5 cellular contexts compared by ENCODE assay signal in the genomic region with DNA sequence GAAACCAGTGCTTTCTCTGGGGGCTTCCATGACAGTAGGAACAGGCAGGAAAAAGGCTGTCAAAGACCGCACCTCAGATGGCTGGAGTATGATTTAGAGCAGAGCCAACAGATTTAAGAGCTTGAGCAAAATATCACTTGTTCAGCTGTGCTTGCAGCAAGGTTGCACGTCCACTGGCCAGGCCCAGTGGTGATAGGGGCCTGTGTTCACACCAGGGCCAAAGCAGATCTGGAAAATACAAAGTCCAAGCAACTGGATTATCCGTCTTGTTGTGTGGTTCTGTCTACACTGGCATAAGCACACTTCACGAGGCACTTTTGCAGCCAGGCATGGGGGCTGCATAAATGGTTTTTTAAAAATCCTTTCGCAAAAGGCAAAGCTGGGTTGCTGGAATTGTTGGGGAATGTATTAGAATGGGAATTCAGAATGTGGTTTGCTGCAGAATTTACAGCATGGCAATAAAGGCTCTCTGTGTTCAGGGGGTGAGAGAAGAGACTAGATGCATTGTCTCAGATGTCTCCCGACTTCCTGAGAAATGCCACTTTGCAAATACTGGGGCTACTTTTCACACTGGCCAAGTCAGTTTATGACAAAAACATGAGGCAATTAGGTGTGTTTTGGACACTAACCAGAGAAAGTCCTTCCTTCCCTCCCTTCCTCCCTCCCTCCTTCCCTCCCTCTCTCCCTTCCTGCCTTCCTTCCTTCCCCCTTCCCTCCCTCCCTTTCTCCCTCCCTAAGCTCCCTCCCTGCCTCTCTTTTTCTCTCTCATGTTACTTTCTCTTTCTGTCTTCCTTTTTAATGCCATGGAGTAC. TPM values are rescaled to one million over a fixed set of nuclear protein-coding genes. Genes with fewer than 3 reads are reported as not detected.
"Had no signal": no experiment of that assay in that cellular context is flagged by ENCODE, and none has a peak within 500 bp of the region (broad histone marks: within the 10 kb centered on the region; RNA-seq: fewer than 3 reads in every experiment).

No MANE protein-coding gene starts in this region.

RNA-seq across cellular contexts. Expression of gene FCGR2A, which starts 7.6 kb away (rescaled TPM):
- total RNA-seq: activated T-helper 17 cell treated with anti-CD3 and anti-CD28 coated beads, Interleukin-2, amount 50 U/mL, for 72 hours; bronchial epithelial cell had no signal

RNA-seq across cellular contexts. Expression of gene FCGR3A, which starts 36.8 kb away (rescaled TPM):
- total RNA-seq: activated T-helper 17 cell treated with anti-CD3 and anti-CD28 coated beads, Interleukin-2, amount 50 U/mL, for 72 hours; bronchial epithelial cell; fibroblast of lung; mesothelial cell of epicardium had no signal
- polyA plus RNA-seq: fibroblast of lung, SK-N-SH had no signal
